Comparison of ENCODE assay signal across 8 cellular contexts in genomic region chr6:34223964-34224940, GRCh38. TPM values are rescaled to one million over a fixed set of nuclear protein-coding genes. Genes with fewer than 3 reads are reported as not detected.
DNase-seq lines count a peak whose midpoint lies in the region; ATAC-seq and TF ChIP-seq lines count a peak whose summit lies in the region.

No MANE protein-coding gene starts in this region.

- H3K36me3 Mint-ChIP-seq in activated CD4-positive, alpha-beta T cell treated with anti-CD3 and anti-CD28 coated beads for 36 hours (ENCODE audit: low read depth), result no peaks in the 10 kb centered on the region
- H3K36me3 Mint-ChIP-seq in chondrocyte (ENCODE audit: low read depth), result no peaks in the 10 kb centered on the region

- H3K27me3 Mint-ChIP-seq in activated CD4-positive, alpha-beta T cell treated with anti-CD3 and anti-CD28 coated beads for 36 hours, result no peaks in the 10 kb centered on the region
- H3K27me3 Mint-ChIP-seq in chondrocyte (ENCODE audit: low read depth), result no peaks in the 10 kb centered on the region

- TF ChIP-seq CTCF in AG10803 (conservative IDR thresholded peaks at IDR 0.05; ENCODE audit: low read length) (no peak), chondrocyte (IDR thresholded peaks at IDR 0.05) (no peak)

- H3K27ac Mint-ChIP-seq in activated CD4-positive, alpha-beta T cell treated with anti-CD3 and anti-CD28 coated beads for 36 hours, result peak overlapping the region; percentile 88
- peak overlapping the region; percentile 89 for H3K27ac Mint-ChIP-seq in chondrocyte (ENCODE audit: unreplicated experiment)

- intact Hi-C loops in activated CD4-positive, alpha-beta T cell treated with anti-CD3 and anti-CD28 coated beads for 36 hours (cut with DNase I, micrococcal nuclease), result loop anchor here (1.0 to 10.0 kb wide), 7 partner anchors 12 to 1019 kb away; partner anchors contain the start of genes HMGA1 (in 2 of the 2), HSD17B8 (in 1 of the 2), ILRUN (in 1 of the 2) and NUDT3 (in 1 of the 2)

- peaks cover 44% of the 10 kb centered on the region for H3K4me1 Mint-ChIP-seq in activated CD4-positive, alpha-beta T cell treated with anti-CD3 and anti-CD28 coated beads for 36 hours
- H3K4me1 Mint-ChIP-seq in chondrocyte (ENCODE audit: low read depth), result peaks cover 13% of the 10 kb centered on the region

- H3K27ac ChIP-seq in layer of hippocampus (ENCODE audit: low read depth, low read length), result peak overlapping the region; percentile 90

- POLR2A ChIA-PET in activated CD4-positive, alpha-beta T cell treated with anti-CD3 and anti-CD28 coated beads for 36 hours (lab: Charles Lee), result interaction anchor here (0.5 to 2.0 kb wide), 7 partner anchors 12 to 41 kb away, joined by 3 to 16 read pairs (median 5); partner anchors contain the start of genes HMGA1 and SMIM29

- H3K4me3 ChIP-seq in AG10803 (ENCODE audit: low read length), result peak overlapping the region; percentile 62

- DNase-seq in AG10803 (ENCODE audit: low read depth) (peak; percentile 90), NCI-H446 (lab: John Stamatoyannopoulos, UW) (peak; percentile 65 to 94), chondrocyte (ENCODE audit: low spot score) (no peak)
- peak; percentile 98 for DNase-seq in activated CD4-positive, alpha-beta T cell treated with anti-CD3 and anti-CD28 coated beads for 36 hours
- peak; percentile 80 to 92 (median 91) for DNase-seq in stimulated activated CD4-positive, alpha-beta T cell treated with anti-CD3 and anti-CD28 coated beads, Interleukin-1b, Interleukin-23, amount 100 ng/mL, for 24 hours (ENCODE audit: low read depth in 4 of 4, low spot score in 1 of 4)

- peak overlapping the region; percentile 52 for H3K4me3 Mint-ChIP-seq in activated CD4-positive, alpha-beta T cell treated with anti-CD3 and anti-CD28 coated beads for 36 hours
- peak overlapping the region; percentile 75 for H3K4me3 Mint-ChIP-seq in chondrocyte (ENCODE audit: unreplicated experiment)

- CTCF ChIA-PET in activated CD4-positive, alpha-beta T cell treated with anti-CD3 and anti-CD28 coated beads for 36 hours (lab: Charles Lee), result interaction anchor here (0.8 to 1.8 kb wide), 9 partner anchors 12 to 191 kb away, joined by 3 to 8 read pairs (median 6); partner anchors contain the start of gene HMGA1

- ATAC-seq in GM19035 (IDR thresholded peaks at IDR 0.05; ENCODE audit: unreplicated experiment) (peak; percentile 84), HG03280 (IDR thresholded peaks at IDR 0.05; ENCODE audit: unreplicated experiment) (peak; percentile 94)
- peak; percentile 97 for ATAC-seq in activated CD4-positive, alpha-beta T cell treated with anti-CD3 and anti-CD28 coated beads for 36 hours

- no peaks in the 10 kb centered on the region for H3K27me3 ChIP-seq in layer of hippocampus (ENCODE audit: control insufficient read depth, insufficient read depth, low read length)

- no peaks in the 10 kb centered on the region for H3K9me3 Mint-ChIP-seq in activated CD4-positive, alpha-beta T cell treated with anti-CD3 and anti-CD28 coated beads for 36 hours (ENCODE audit: low read depth)
- no peaks in the 10 kb centered on the region for H3K9me3 Mint-ChIP-seq in chondrocyte (ENCODE audit: low read depth)

RNA-seq across cellular contexts. Expression of gene HMGA1, which starts 12.4 kb away (rescaled TPM):
- total RNA-seq in activated CD4-positive, alpha-beta T cell treated with anti-CD3 and anti-CD28 coated beads for 36 hours, result 100 to 1,000 TPM; 569 to 649 TPM
- total RNA-seq in chondrocyte, result 33.4 to 55.2 TPM (median 37.8 TPM) in 3 replicates

RNA-seq across cellular contexts. Expression of gene SMIM29, which starts 24.6 kb away (rescaled TPM):
- 10 to 100 TPM; 15.8 to 16.3 TPM for total RNA-seq in activated CD4-positive, alpha-beta T cell treated with anti-CD3 and anti-CD28 coated beads for 36 hours
- 15.5 to 19.0 TPM (median 18.0 TPM) in 3 replicates for total RNA-seq in chondrocyte

Comparison
In these comparisons a context has a peak if more than half of its experiments do, and no peak if none do; other contexts are left out.
1. RNA of gene HMGA1, which starts 12.4 kb away (total RNA-seq): 569 to 649 TPM in activated CD4-positive, alpha-beta T cell treated with anti-CD3 and anti-CD28 coated beads for 36 hours; 33.4 to 55.2 TPM in chondrocyte; every median in the first group is over 10 times any median in the second.
2. Peak in every context shown above with its lines, with median percentiles within 50 percentile points of each other: ATAC-seq.